21 cellular contexts compared by ENCODE assay signal in genomic region chr13:111458001-111458531, GRCh38.
DNase-seq lines count a peak whose midpoint lies in the region; ATAC-seq lines count a peak whose summit lies in the region.
"Had no signal": no experiment of that assay in that cellular context is flagged by ENCODE, and none has a peak within 500 bp of the region (broad histone marks: within the 10 kb centered on the region; RNA-seq: fewer than 3 reads in every experiment).

No MANE protein-coding gene starts in this region.

- DNase-seq in activated CD4-positive, alpha-beta memory T cell treated with anti-CD3 and anti-CD28 coated beads, Interleukin-2, amount 10 ng/mL, durations not matched to agents 7 days and 5 days, result peak; percentile 4
- DNase-seq in activated CD4-positive, alpha-beta memory T cell treated with anti-CD3 and anti-CD28 coated beads for 36 hours, result no peak
- DNase-seq in left lobe of liver (ENCODE audit: low spot score) (peak; percentile 24), neuronal stem cell (ENCODE audit: low spot score) (no peak), left colon (no peak), activated gamma-delta T cell treated with Interleukin-2 at 50 U/mL for 16 hours (no peak)
- DNase-seq: AML-193; Caco-2; Calu3; CD4-positive, alpha-beta T cell; DMS53; DMS79; DND-41; EL; GDM1 had no signal

- no peak overlapping the region for H3K4me3 Mint-ChIP-seq in activated CD4-positive, alpha-beta memory T cell treated with anti-CD3 and anti-CD28 coated beads, Interleukin-2, amount 10 ng/mL, durations not matched to agents 7 days and 5 days
- no peak overlapping the region for H3K4me3 Mint-ChIP-seq in activated CD4-positive, alpha-beta memory T cell treated with anti-CD3 and anti-CD28 coated beads for 36 hours
- H3K4me3 Mint-ChIP-seq: B cell; CD4-positive, alpha-beta T cell; CD8-positive, alpha-beta T cell had no signal

- H3K18ac ChIP-seq in neuronal stem cell (ENCODE audit: low read length), result peak overlapping the region; percentile 29

- no peak for ATAC-seq in left lobe of liver
- no peak for ATAC-seq in left colon
- ATAC-seq: A549; CD8-positive, alpha-beta T cell; GM12878 had no signal

- intact Hi-C loops in activated CD4-positive, alpha-beta memory T cell treated with anti-CD3 and anti-CD28 coated beads for 36 hours (cut with micrococcal nuclease), result no loop called here
- intact Hi-C loops in left colon (cut with DNase I, micrococcal nuclease), result no loop called here

- H2BK12ac ChIP-seq in neuronal stem cell (ENCODE audit: low read length), result no peak overlapping the region

- CTCF ChIA-PET in activated CD4-positive, alpha-beta memory T cell treated with anti-CD3 and anti-CD28 coated beads, Interleukin-2, amount 10 ng/mL, durations not matched to agents 7 days and 5 days (lab: Charles Lee), result no interaction called here
- CTCF ChIA-PET in activated CD4-positive, alpha-beta memory T cell treated with anti-CD3 and anti-CD28 coated beads for 36 hours (lab: Charles Lee), result no interaction called here

- H3K27me3 ChIP-seq in neuronal stem cell (ENCODE audit: control insufficient read depth in 3 of 3, insufficient read depth in 3 of 3, low read depth in 1 of 3, low read length in 3 of 3), result peaks cover 0 to 27% (median 0%) of the 10 kb centered on the region in 3 experiments

- peaks cover 9% of the 10 kb centered on the region for H3K27me3 Mint-ChIP-seq in activated CD4-positive, alpha-beta memory T cell treated with anti-CD3 and anti-CD28 coated beads, Interleukin-2, amount 10 ng/mL, durations not matched to agents 7 days and 5 days
- H3K27me3 Mint-ChIP-seq in activated CD4-positive, alpha-beta memory T cell treated with anti-CD3 and anti-CD28 coated beads for 36 hours, result peaks cover 4% of the 10 kb centered on the region

- no peaks in the 10 kb centered on the region for H3K4me1 Mint-ChIP-seq in activated CD4-positive, alpha-beta memory T cell treated with anti-CD3 and anti-CD28 coated beads, Interleukin-2, amount 10 ng/mL, durations not matched to agents 7 days and 5 days
- H3K4me1 Mint-ChIP-seq in activated CD4-positive, alpha-beta memory T cell treated with anti-CD3 and anti-CD28 coated beads for 36 hours (ENCODE audit: low read depth), result no peaks in the 10 kb centered on the region

- H3K4ac ChIP-seq in neuronal stem cell (ENCODE audit: low read length), result no peak overlapping the region

- peak overlapping the region; percentile 52 for H2BK15ac ChIP-seq in neuronal stem cell (ENCODE audit: low read length)

- H4K91ac ChIP-seq in neuronal stem cell (ENCODE audit: low read depth, low read length, poor library complexity), result no peak overlapping the region

- no peak overlapping the region for H2AFZ ChIP-seq in neuronal stem cell (ENCODE audit: low read length)

- H3K36me3 ChIP-seq in neuronal stem cell (replicated peaks in 1 of 2; ENCODE audit: control insufficient read depth in 2 of 2, insufficient read depth in 2 of 2, low read length in 2 of 2), result no peaks in the 10 kb centered on the region

- no peak overlapping the region for H2BK120ac ChIP-seq in neuronal stem cell (ENCODE audit: low read depth, low read length)

- no peak overlapping the region for H3K23ac ChIP-seq in neuronal stem cell (ENCODE audit: low read depth, low read length, poor library complexity)

- peaks cover 0 to 3% of the 10 kb centered on the region in 2 donors for H3K4me1 ChIP-seq in neuronal stem cell (ENCODE audit: control insufficient read depth in 2 of 2, insufficient read depth in 1 of 2, low read depth in 1 of 2, low read length in 2 of 2)
- H3K4me1 ChIP-seq: A549, Caco-2 had no signal

- no peaks in the 10 kb centered on the region for H3K36me3 Mint-ChIP-seq in activated CD4-positive, alpha-beta memory T cell treated with anti-CD3 and anti-CD28 coated beads, Interleukin-2, amount 10 ng/mL, durations not matched to agents 7 days and 5 days (ENCODE audit: low read depth)
- no peaks in the 10 kb centered on the region for H3K36me3 Mint-ChIP-seq in activated CD4-positive, alpha-beta memory T cell treated with anti-CD3 and anti-CD28 coated beads for 36 hours
- H3K36me3 Mint-ChIP-seq: CD8-positive, alpha-beta T cell had no signal

- no peak overlapping the region for H4K8ac ChIP-seq in neuronal stem cell (ENCODE audit: low read depth, low read length)

- H3K4me3 ChIP-seq in neuronal stem cell (ENCODE audit: low read length in 2 of 2), result no peak overlapping the region
- H3K4me3 ChIP-seq: A549, GM12878 had no signal

- H3K27ac Mint-ChIP-seq in activated CD4-positive, alpha-beta memory T cell treated with anti-CD3 and anti-CD28 coated beads, Interleukin-2, amount 10 ng/mL, durations not matched to agents 7 days and 5 days, result no peak overlapping the region
- no peak overlapping the region for H3K27ac Mint-ChIP-seq in activated CD4-positive, alpha-beta memory T cell treated with anti-CD3 and anti-CD28 coated beads for 36 hours
- H3K27ac Mint-ChIP-seq: B cell; CD4-positive, alpha-beta T cell; CD8-positive, alpha-beta T cell had no signal

- POLR2A ChIA-PET in activated CD4-positive, alpha-beta memory T cell treated with anti-CD3 and anti-CD28 coated beads, Interleukin-2, amount 10 ng/mL, durations not matched to agents 7 days and 5 days (lab: Charles Lee), result no interaction called here
- POLR2A ChIA-PET in activated CD4-positive, alpha-beta memory T cell treated with anti-CD3 and anti-CD28 coated beads for 36 hours (lab: Charles Lee), result no interaction called here

- H3K9me3 Mint-ChIP-seq in activated CD4-positive, alpha-beta memory T cell treated with anti-CD3 and anti-CD28 coated beads, Interleukin-2, amount 10 ng/mL, durations not matched to agents 7 days and 5 days, result no peaks in the 10 kb centered on the region
- H3K9me3 Mint-ChIP-seq in activated CD4-positive, alpha-beta memory T cell treated with anti-CD3 and anti-CD28 coated beads for 36 hours, result no peaks in the 10 kb centered on the region

- peaks cover 0 to 5% of the 10 kb centered on the region in 2 donors for H3K9me3 ChIP-seq in neuronal stem cell (replicated peaks in 1 of 2; ENCODE audit: control insufficient read depth in 2 of 2, insufficient read depth in 1 of 2, low read depth in 1 of 2, low read length in 2 of 2)
- H3K9me3 ChIP-seq: A549 had no signal

- H3K9ac ChIP-seq in neuronal stem cell (ENCODE audit: low read depth, low read length, poor library complexity), result no peak overlapping the region

- no peak overlapping the region for H3K4me2 ChIP-seq in neuronal stem cell (ENCODE audit: insufficient read depth, low read length, poor library complexity, severe bottlenecking)
- H3K4me2 ChIP-seq: A549 had no signal

- H2BK5ac ChIP-seq in neuronal stem cell (ENCODE audit: low read length), result no peak overlapping the region

- H3K27ac ChIP-seq in neuronal stem cell (replicated peaks; ENCODE audit: low read length), result no peak overlapping the region
- H3K27ac ChIP-seq: 22Rv1, A549, C4-2B had no signal

- peak overlapping the region; percentile 17 for H3K14ac ChIP-seq in neuronal stem cell (ENCODE audit: low read length)

- H3K79me1 ChIP-seq in neuronal stem cell (ENCODE audit: low read depth, low read length), result no peaks in the 10 kb centered on the region

- WGBS in neuronal stem cell (ENCODE audit: extremely low coverage in 2 of 2, insufficient read length in 2 of 2, insufficient replicate concordance in 1 of 2), 2 donors, result no CpG with 5 or more reads among the region's 12 CpGs

- peak overlapping the region; percentile 82 for H2AK5ac ChIP-seq in neuronal stem cell (ENCODE audit: low read depth, low read length)

Comparison
In these comparisons a context has a peak if more than half of its experiments do, and no peak if none do; other contexts are left out.
1. DNase-seq: peak in activated CD4-positive, alpha-beta memory T cell treated with anti-CD3 and anti-CD28 coated beads, Interleukin-2, amount 10 ng/mL, durations not matched to agents 7 days and 5 days (single experiment) and left lobe of liver (single experiment); none in activated CD4-positive, alpha-beta memory T cell treated with anti-CD3 and anti-CD28 coated beads for 36 hours (single experiment), neuronal stem cell (single experiment), left colon (0 of 2) and activated gamma-delta T cell treated with Interleukin-2 at 50 U/mL for 16 hours (single experiment).